In genomic region chr9:113886471-113886870, GRCh38 we compare ENCODE assay signal across 9 cellular contexts. TPM values are rescaled to one million over a fixed set of nuclear protein-coding genes. Genes with fewer than 3 reads are reported as not detected.
DNase-seq lines count a peak whose midpoint lies in the region; ATAC-seq and TF ChIP-seq lines count a peak whose summit lies in the region.
"Had no signal": no experiment of that assay in that cellular context is flagged by ENCODE, and none has a peak within 500 bp of the region (broad histone marks: within the 10 kb centered on the region; RNA-seq: fewer than 3 reads in every experiment).

No MANE protein-coding gene starts in this region.

- peak; percentile 39 for DNase-seq in ELR (ENCODE audit: low read depth)
- peak in 1 of 2 experiments; percentile 27 for DNase-seq in SJSA1 (ENCODE audit: low read depth in 1 of 2, low spot score in 2 of 2)
- DNase-seq in fibroblast of pulmonary artery (ENCODE audit: low read depth): no peak
- no peak for DNase-seq in sigmoid colon
- DNase-seq in activated gamma-delta T cell treated with Interleukin-2 at 50 U/mL for 16 hours: no peak
- DNase-seq in activated CD4-positive, alpha-beta T cell treated with anti-CD3 and anti-CD28 coated beads for 4 hours: no peak
- DNase-seq: NCI-H187 treated with DMSO at 0.1 percent for 48 hours had no signal

- 0 out of 2 replicates have a peak, but pooled peaks cover 3% of the 10 kb centered on the region for H3K36me3 ChIP-seq in SJSA1
- no peaks in the 10 kb centered on the region for H3K36me3 ChIP-seq in sigmoid colon

- H3K9me3 ChIP-seq in SJSA1 (replicated peaks) (no peaks in the 10 kb centered on the region), sigmoid colon (peaks cover 0 to 3% (median 0%) of the 10 kb centered on the region in 4 donors)

- ATAC-seq in GM19397 (IDR thresholded peaks at IDR 0.05; ENCODE audit: unreplicated experiment): no peak
- no peak for ATAC-seq in GM21515 (IDR thresholded peaks at IDR 0.05; ENCODE audit: unreplicated experiment)

- H3K27ac ChIP-seq in SJSA1: peak overlapping the region; percentile 56
- peak overlapping the region in 3 of 4 donors; percentile 22 to 64 (median 63) for H3K27ac ChIP-seq in sigmoid colon

- H3K4me3 ChIP-seq in SJSA1 (peak overlapping the region; percentile 25), fibroblast of pulmonary artery (replicated peaks; ENCODE audit: low read depth, low read length) (peak overlapping the region; percentile 41), sigmoid colon (peak overlapping the region; percentile 9 to 44 (median 30))

- TF ChIP-seq POLR2A in sigmoid colon (IDR thresholded peaks at IDR 0.05): no peak

- intact Hi-C loops in sigmoid colon (cut with DNase I): no loop called here

- WGBS in sigmoid colon, 2 donors: 0 to 1% methylated on average over 1 of the region's 1 CpG

- no peak for TF ChIP-seq EP300 in sigmoid colon (IDR thresholded peaks at IDR 0.05)

- no peaks in the 10 kb centered on the region for H3K27me3 ChIP-seq in SJSA1 (replicated peaks)
- H3K27me3 ChIP-seq in sigmoid colon: no peaks in the 10 kb centered on the region

- H3K4me1 ChIP-seq in SJSA1 (replicated peaks): peaks cover 5% of the 10 kb centered on the region; the same call in 1 of the 2 replicates
- H3K4me1 ChIP-seq in sigmoid colon: peaks cover 0 to 37% (median 28%) of the 10 kb centered on the region in 4 donors

- TF ChIP-seq CTCF in fibroblast of pulmonary artery (IDR thresholded peaks at IDR 0.05; ENCODE audit: low read length, missing control alignments): no peak
- TF ChIP-seq CTCF in sigmoid colon (IDR thresholded peaks at IDR 0.05): no peak

RNA-seq across cellular contexts. Expression of gene ZNF618, which starts 10.4 kb away (rescaled TPM):
- total RNA-seq in SJSA1 (2014; rRNA removed; shearing (Covaris generic)): 1.1 and 4.7 TPM in 2 replicates
- total RNA-seq in sigmoid colon: 1 to 10 TPM; 2.0 to 8.0 (median 2.6) TPM
- polyA plus RNA-seq in sigmoid colon: 1 to 10 TPM in 2 of 3 donors, under 1 TPM in 1; 0.92 to 2.3 (median 1.2) TPM
